ENCODE assay signal across 1 cellular context in the genomic region with DNA sequence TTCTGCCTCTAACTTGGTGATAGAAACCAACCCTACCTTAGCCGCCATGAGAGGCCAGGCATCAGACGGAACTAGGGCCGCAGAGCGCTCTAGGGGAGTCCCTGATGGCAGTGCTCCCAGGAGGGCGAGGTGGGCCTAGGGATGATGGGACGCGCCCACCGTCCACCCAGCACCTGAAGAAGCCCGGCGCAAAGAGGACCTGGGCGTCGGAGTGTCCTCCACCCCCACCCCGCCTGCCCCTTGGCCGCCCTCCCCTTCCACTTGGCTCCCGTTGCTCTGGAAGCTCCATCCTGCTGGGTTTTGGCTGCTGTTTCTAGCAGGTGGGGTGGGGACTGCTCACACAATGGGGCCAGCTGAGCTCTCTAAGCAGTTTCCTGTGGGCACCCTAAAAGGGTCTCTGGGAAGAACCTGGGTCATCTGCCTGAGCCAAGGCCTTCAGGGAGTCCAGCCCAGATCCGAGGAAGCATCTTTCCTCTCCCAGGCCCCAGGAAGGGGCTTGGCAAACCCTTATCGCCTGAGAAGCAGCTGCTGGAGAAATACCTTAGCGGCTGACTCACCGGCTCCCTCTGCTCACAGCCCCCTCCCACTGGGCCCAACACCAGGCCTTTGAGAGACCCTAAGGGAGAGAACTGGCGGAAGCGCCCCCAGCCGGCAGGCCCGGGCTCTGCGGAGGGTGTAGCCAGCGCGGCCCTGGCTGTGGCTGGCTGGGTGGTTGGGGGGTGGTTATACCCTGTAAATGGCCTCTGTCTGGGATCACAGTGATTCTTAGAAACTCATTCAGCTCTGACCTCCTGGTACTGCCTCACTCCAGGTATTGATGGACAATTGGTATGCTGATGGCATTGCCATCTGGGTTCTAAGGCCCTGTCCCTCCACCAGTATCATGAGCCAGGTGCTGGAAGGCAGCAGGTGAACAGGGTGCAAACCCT.
A peak's percentile ranks its signal among the peaks of the same experiment; 100 is the strongest.
TF ChIP-seq lines count a peak whose summit lies in the region.

No MANE protein-coding gene starts in this region.

TF ChIP-seq in K562, 482 proteins besides CTCF, POLR2A, EP300 and RAD21 (continued from another document and continues in another):
- TF ChIP-seq, protein P1, sequence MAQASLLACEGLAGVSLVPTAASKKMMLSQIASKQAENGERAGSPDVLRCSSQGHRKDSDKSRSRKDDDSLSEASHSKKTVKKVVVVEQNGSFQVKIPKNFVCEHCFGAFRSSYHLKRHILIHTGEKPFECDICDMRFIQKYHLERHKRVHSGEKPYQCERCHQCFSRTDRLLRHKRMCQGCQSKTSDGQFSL (CRISPR knock-in tag; IDR thresholded peaks at IDR 0.05): no peak
- TF ChIP-seq, protein P1 (tag; IDR thresholded peaks at IDR 0.05): peak in 1 of 2 experiments; percentile 13; a peak in 1 of 4 replicates
- peak; percentile 22; the same call in 1 of the 2 replicates for TF ChIP-seq SMARCA5 (IDR thresholded peaks at IDR 0.05)
- TF ChIP-seq SP1 (CRISPR knock-in tag; IDR thresholded peaks at IDR 0.05): peak; percentile 70
- peak; percentile 93 for TF ChIP-seq POLR2AphosphoS5 (IDR thresholded peaks at IDR 0.05; ENCODE audit: control insufficient read depth, insufficient read depth, low read depth, low read length)
- TF ChIP-seq CBFA2T3 (IDR thresholded peaks at IDR 0.05): peak; percentile 92
- TF ChIP-seq, protein P2, sequence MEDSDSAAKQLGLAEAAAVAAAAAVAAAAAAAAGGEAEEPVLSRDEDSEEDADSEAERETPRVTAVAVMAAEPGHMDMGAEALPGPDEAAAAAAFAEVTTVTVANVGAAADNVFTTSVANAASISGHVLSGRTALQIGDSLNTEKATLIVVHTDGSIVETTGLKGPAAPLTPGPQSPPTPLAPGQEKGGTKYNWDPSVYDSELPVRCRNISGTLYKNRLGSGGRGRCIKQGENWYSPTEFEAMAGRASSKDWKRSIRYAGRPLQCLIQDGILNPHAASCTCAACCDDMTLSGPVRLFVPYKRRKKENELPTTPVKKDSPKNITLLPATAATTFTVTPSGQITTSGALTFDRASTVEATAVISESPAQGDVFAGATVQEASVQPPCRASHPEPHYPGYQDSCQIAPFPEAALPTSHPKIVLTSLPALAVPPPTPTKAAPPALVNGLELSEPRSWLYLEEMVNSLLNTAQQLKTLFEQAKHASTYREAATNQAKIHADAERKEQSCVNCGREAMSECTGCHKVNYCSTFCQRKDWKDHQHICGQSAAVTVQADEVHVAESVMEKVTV (CRISPR knock-in tag; IDR thresholded peaks at IDR 0.05): peak; percentile 72
- 0 out of 2 replicates have a peak, but pooled peaks have one; percentile 23 for TF ChIP-seq POLR2G (IDR thresholded peaks at IDR 0.05; ENCODE audit: low read depth, low read length)
- no peak for TF ChIP-seq GMEB1 (CRISPR knock-in tag; IDR thresholded peaks at IDR 0.05)
- TF ChIP-seq TRIM24 (IDR thresholded peaks at IDR 0.05): peak; percentile 68 to 73
- peak; percentile 71 for TF ChIP-seq GABPB1 (CRISPR knock-in tag; IDR thresholded peaks at IDR 0.05)
- TF ChIP-seq TAF9B (IDR thresholded peaks at IDR 0.05; ENCODE audit: partially characterized antibody): peak; percentile 93
- TF ChIP-seq CTBP1 (IDR thresholded peaks at IDR 0.05; ENCODE audit: borderline replicate concordance): peak; percentile 99
- TF ChIP-seq HCFC1 (IDR thresholded peaks at IDR 0.05; ENCODE audit: low read depth, low read length): peak; percentile 25; the same call in 1 of the 2 replicates
- TF ChIP-seq NRF1 (conservative IDR thresholded peaks at IDR 0.05 in 1 of 2, IDR thresholded peaks at IDR 0.05 in 1 of 2): 0 out of 4 replicates have a peak, but pooled peaks of 1 of the 2 experiments have one; percentile 12
- TF ChIP-seq KLF10 (CRISPR knock-in tag; IDR thresholded peaks at IDR 0.05): no peak
- peak; percentile 60; the same call in 1 of the 2 replicates for TF ChIP-seq ZNF668 (CRISPR knock-in tag; IDR thresholded peaks at IDR 0.05)
- TF ChIP-seq, protein P3, sequence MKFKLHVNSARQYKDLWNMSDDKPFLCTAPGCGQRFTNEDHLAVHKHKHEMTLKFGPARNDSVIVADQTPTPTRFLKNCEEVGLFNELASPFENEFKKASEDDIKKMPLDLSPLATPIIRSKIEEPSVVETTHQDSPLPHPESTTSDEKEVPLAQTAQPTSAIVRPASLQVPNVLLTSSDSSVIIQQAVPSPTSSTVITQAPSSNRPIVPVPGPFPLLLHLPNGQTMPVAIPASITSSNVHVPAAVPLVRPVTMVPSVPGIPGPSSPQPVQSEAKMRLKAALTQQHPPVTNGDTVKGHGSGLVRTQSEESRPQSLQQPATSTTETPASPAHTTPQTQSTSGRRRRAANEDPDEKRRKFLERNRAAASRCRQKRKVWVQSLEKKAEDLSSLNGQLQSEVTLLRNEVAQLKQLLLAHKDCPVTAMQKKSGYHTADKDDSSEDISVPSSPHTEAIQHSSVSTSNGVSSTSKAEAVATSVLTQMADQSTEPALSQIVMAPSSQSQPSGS (CRISPR knock-in tag; IDR thresholded peaks at IDR 0.05): no peak
- TF ChIP-seq JUND (IDR thresholded peaks at IDR 0.05; ENCODE audit: borderline replicate concordance, low read depth, low read length): peak; percentile 100
- TF ChIP-seq JUND (tag; IDR thresholded peaks at IDR 0.05; ENCODE audit: borderline replicate concordance, low read depth, low read length): peak; percentile 96; the same call in 2 of the 3 replicates
- peak; percentile 78 for TF ChIP-seq STAT5A (IDR thresholded peaks at IDR 0.05; ENCODE audit: borderline replicate concordance, low read length)
- peak; percentile 59 to 63 for TF ChIP-seq KDM1A (IDR thresholded peaks at IDR 0.05)
- no peak for TF ChIP-seq MECOM (CRISPR knock-in tag; IDR thresholded peaks at IDR 0.05)
- TF ChIP-seq TAF7 (tag; IDR thresholded peaks at IDR 0.05): no peak
- TF ChIP-seq L3MBTL2 (IDR thresholded peaks at IDR 0.05): peak; percentile 49
- peak; percentile 96 for TF ChIP-seq JUN (IDR thresholded peaks at IDR 0.05; ENCODE audit: borderline replicate concordance, low read depth, low read length)
- no peak for TF ChIP-seq JUN (CRISPR knock-in tag; IDR thresholded peaks at IDR 0.05; ENCODE audit: borderline replicate concordance)
- peak; percentile 61; the same call in 1 of the 2 replicates for TF ChIP-seq HDGF (IDR thresholded peaks at IDR 0.05)
- TF ChIP-seq MTA3 (IDR thresholded peaks at IDR 0.05; ENCODE audit: borderline replicate concordance): peak; percentile 75
- peak; percentile 83 for TF ChIP-seq ETV5 (CRISPR knock-in tag; IDR thresholded peaks at IDR 0.05; ENCODE audit: low read depth)
- peak; percentile 69 for TF ChIP-seq FOS (IDR thresholded peaks at IDR 0.05; ENCODE audit: extremely low read depth, insufficient read length)
- peak; percentile 43; the same call in 1 of the 2 replicates for TF ChIP-seq SMC3 (conservative IDR thresholded peaks at IDR 0.05; ENCODE audit: insufficient read depth, low read depth, low read length)
- peak; percentile 97 for TF ChIP-seq SMARCA4 (IDR thresholded peaks at IDR 0.05)
- TF ChIP-seq TEAD4 (IDR thresholded peaks at IDR 0.05; ENCODE audit: low read length): peak; percentile 97
- TF ChIP-seq TEAD4 (CRISPR knock-in tag; IDR thresholded peaks at IDR 0.05; ENCODE audit: borderline replicate concordance): no peak
- no peak for TF ChIP-seq ID3 (CRISPR knock-in tag; IDR thresholded peaks at IDR 0.05)
- TF ChIP-seq ID3 (tag; IDR thresholded peaks at IDR 0.05): peak; percentile 61; the same call in 1 of the 2 replicates
- peak; percentile 83; the same call in 1 of the 2 replicates for TF ChIP-seq MYNN (IDR thresholded peaks at IDR 0.05)
- no peak for TF ChIP-seq MYNN (CRISPR knock-in tag; IDR thresholded peaks at IDR 0.05)
- TF ChIP-seq SRSF9 (IDR thresholded peaks at IDR 0.05; ENCODE audit: borderline replicate concordance, low read depth, low read length): no peak
- no peak for TF ChIP-seq POU5F1 (IDR thresholded peaks at IDR 0.05; ENCODE audit: borderline replicate concordance, low read depth, low read length, partially characterized antibody)
- peak; percentile 90 for TF ChIP-seq GATAD2B (IDR thresholded peaks at IDR 0.05; ENCODE audit: borderline replicate concordance)
- no peak for TF ChIP-seq KHSRP (IDR thresholded peaks at IDR 0.05)
- 0 out of 2 replicates have a peak, but pooled peaks have one; percentile 23 for TF ChIP-seq NFRKB (IDR thresholded peaks at IDR 0.05; ENCODE audit: low read depth)
- peak; percentile 98 for TF ChIP-seq SMARCE1 (IDR thresholded peaks at IDR 0.05)
- peak; percentile 5 for TF ChIP-seq ZFP36 (IDR thresholded peaks at IDR 0.05; ENCODE audit: low read depth, low read length, partially characterized antibody)
- no peak for TF ChIP-seq PCBP1 (IDR thresholded peaks at IDR 0.05; ENCODE audit: low read depth, low read length, poor library complexity, severe bottlenecking)
- TF ChIP-seq RHOXF2B (CRISPR knock-in tag; conservative IDR thresholded peaks at IDR 0.05): no peak
- peak; percentile 45 for TF ChIP-seq TAF1 (IDR thresholded peaks at IDR 0.05; ENCODE audit: control insufficient read depth, extremely low read depth, insufficient read depth, low read length, severe bottlenecking)
- TF ChIP-seq NCOR1 (IDR thresholded peaks at IDR 0.05): peak; percentile 85
- no peak for TF ChIP-seq CBFB (CRISPR knock-in tag; IDR thresholded peaks at IDR 0.05)
- TF ChIP-seq PHB2 (IDR thresholded peaks at IDR 0.05; ENCODE audit: low read depth): 0 out of 2 replicates have a peak, but pooled peaks have one; percentile 35
- TF ChIP-seq TAL1 (IDR thresholded peaks at IDR 0.05): peak; percentile 87
- TF ChIP-seq ZFX (CRISPR knock-in tag; IDR thresholded peaks at IDR 0.05): peak; percentile 80
- peak; percentile 54 for TF ChIP-seq CXXC5 (CRISPR knock-in tag; IDR thresholded peaks at IDR 0.05)
- peak; percentile 70 for TF ChIP-seq SOX6 (IDR thresholded peaks at IDR 0.05)
- TF ChIP-seq REST (CRISPR knock-in tag; IDR thresholded peaks at IDR 0.05; ENCODE audit: low read depth): 0 out of 2 replicates have a peak, but pooled peaks have one; percentile 33
- TF ChIP-seq, protein P4, sequence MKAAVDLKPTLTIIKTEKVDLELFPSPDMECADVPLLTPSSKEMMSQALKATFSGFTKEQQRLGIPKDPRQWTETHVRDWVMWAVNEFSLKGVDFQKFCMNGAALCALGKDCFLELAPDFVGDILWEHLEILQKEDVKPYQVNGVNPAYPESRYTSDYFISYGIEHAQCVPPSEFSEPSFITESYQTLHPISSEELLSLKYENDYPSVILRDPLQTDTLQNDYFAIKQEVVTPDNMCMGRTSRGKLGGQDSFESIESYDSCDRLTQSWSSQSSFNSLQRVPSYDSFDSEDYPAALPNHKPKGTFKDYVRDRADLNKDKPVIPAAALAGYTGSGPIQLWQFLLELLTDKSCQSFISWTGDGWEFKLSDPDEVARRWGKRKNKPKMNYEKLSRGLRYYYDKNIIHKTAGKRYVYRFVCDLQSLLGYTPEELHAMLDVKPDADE (conservative IDR thresholded peaks at IDR 0.05; ENCODE audit: control insufficient read depth, low read depth, low read length): peak; percentile 80
- TF ChIP-seq ZEB2 (IDR thresholded peaks at IDR 0.05): peak; percentile 96
- TF ChIP-seq CREM (IDR thresholded peaks at IDR 0.05; ENCODE audit: low read depth): peak; percentile 50
- no peak for TF ChIP-seq FUS (optimal IDR thresholded peaks at IDR 0.05; ENCODE audit: low read depth, low read length)
- TF ChIP-seq ARID1B (IDR thresholded peaks at IDR 0.05): peak; percentile 98
- no peak for TF ChIP-seq ZNF583 (CRISPR knock-in tag; IDR thresholded peaks at IDR 0.05)
- TF ChIP-seq NBN (IDR thresholded peaks at IDR 0.05; ENCODE audit: low read depth): peak; percentile 76; the same call in 1 of the 2 replicates
- peak; percentile 92 for TF ChIP-seq DACH1 (IDR thresholded peaks at IDR 0.05; ENCODE audit: partially characterized antibody)
- no peak; the same call in 1 of the 2 replicates for TF ChIP-seq CREB1 (IDR thresholded peaks at IDR 0.05)
- TF ChIP-seq CREB1 (CRISPR knock-in tag; IDR thresholded peaks at IDR 0.05): 0 out of 2 replicates have a peak, but pooled peaks have one; percentile 30
